Comparison of ENCODE assay signal across 1 cellular context in genomic region chr9:137369911-137370630, GRCh38.
TF ChIP-seq lines count a peak whose summit lies in the region.

No MANE protein-coding gene starts in this region.

TF ChIP-seq in H1, 55 proteins besides CTCF, POLR2A, EP300 and RAD21:
- TF ChIP-seq SP2 (IDR thresholded peaks at IDR 0.05; ENCODE audit: low read length) (no peak), TAF1 (IDR thresholded peaks at IDR 0.05; ENCODE audit: low read depth, low read length) (no peak), SIX5 (IDR thresholded peaks at IDR 0.05; ENCODE audit: low read depth, low read length) (no peak), POLR2AphosphoS5 (IDR thresholded peaks at IDR 0.05; ENCODE audit: low read depth, low read length) (no peak), CTBP2 (IDR thresholded peaks at IDR 0.05; ENCODE audit: borderline replicate concordance, insufficient read depth, insufficient read length, low read length) (no peak), CHD1 (IDR thresholded peaks at IDR 0.05; ENCODE audit: low read depth, low read length) (no peak), SP4 (IDR thresholded peaks at IDR 0.05; ENCODE audit: low read length) (no peak), CBX8 (IDR thresholded peaks at IDR 0.05; ENCODE audit: borderline replicate concordance, low read depth, low read length) (no peak), CEBPB (IDR thresholded peaks at IDR 0.05; ENCODE audit: low read depth, low read length) (no peak)
- TF ChIP-seq, protein P1, sequence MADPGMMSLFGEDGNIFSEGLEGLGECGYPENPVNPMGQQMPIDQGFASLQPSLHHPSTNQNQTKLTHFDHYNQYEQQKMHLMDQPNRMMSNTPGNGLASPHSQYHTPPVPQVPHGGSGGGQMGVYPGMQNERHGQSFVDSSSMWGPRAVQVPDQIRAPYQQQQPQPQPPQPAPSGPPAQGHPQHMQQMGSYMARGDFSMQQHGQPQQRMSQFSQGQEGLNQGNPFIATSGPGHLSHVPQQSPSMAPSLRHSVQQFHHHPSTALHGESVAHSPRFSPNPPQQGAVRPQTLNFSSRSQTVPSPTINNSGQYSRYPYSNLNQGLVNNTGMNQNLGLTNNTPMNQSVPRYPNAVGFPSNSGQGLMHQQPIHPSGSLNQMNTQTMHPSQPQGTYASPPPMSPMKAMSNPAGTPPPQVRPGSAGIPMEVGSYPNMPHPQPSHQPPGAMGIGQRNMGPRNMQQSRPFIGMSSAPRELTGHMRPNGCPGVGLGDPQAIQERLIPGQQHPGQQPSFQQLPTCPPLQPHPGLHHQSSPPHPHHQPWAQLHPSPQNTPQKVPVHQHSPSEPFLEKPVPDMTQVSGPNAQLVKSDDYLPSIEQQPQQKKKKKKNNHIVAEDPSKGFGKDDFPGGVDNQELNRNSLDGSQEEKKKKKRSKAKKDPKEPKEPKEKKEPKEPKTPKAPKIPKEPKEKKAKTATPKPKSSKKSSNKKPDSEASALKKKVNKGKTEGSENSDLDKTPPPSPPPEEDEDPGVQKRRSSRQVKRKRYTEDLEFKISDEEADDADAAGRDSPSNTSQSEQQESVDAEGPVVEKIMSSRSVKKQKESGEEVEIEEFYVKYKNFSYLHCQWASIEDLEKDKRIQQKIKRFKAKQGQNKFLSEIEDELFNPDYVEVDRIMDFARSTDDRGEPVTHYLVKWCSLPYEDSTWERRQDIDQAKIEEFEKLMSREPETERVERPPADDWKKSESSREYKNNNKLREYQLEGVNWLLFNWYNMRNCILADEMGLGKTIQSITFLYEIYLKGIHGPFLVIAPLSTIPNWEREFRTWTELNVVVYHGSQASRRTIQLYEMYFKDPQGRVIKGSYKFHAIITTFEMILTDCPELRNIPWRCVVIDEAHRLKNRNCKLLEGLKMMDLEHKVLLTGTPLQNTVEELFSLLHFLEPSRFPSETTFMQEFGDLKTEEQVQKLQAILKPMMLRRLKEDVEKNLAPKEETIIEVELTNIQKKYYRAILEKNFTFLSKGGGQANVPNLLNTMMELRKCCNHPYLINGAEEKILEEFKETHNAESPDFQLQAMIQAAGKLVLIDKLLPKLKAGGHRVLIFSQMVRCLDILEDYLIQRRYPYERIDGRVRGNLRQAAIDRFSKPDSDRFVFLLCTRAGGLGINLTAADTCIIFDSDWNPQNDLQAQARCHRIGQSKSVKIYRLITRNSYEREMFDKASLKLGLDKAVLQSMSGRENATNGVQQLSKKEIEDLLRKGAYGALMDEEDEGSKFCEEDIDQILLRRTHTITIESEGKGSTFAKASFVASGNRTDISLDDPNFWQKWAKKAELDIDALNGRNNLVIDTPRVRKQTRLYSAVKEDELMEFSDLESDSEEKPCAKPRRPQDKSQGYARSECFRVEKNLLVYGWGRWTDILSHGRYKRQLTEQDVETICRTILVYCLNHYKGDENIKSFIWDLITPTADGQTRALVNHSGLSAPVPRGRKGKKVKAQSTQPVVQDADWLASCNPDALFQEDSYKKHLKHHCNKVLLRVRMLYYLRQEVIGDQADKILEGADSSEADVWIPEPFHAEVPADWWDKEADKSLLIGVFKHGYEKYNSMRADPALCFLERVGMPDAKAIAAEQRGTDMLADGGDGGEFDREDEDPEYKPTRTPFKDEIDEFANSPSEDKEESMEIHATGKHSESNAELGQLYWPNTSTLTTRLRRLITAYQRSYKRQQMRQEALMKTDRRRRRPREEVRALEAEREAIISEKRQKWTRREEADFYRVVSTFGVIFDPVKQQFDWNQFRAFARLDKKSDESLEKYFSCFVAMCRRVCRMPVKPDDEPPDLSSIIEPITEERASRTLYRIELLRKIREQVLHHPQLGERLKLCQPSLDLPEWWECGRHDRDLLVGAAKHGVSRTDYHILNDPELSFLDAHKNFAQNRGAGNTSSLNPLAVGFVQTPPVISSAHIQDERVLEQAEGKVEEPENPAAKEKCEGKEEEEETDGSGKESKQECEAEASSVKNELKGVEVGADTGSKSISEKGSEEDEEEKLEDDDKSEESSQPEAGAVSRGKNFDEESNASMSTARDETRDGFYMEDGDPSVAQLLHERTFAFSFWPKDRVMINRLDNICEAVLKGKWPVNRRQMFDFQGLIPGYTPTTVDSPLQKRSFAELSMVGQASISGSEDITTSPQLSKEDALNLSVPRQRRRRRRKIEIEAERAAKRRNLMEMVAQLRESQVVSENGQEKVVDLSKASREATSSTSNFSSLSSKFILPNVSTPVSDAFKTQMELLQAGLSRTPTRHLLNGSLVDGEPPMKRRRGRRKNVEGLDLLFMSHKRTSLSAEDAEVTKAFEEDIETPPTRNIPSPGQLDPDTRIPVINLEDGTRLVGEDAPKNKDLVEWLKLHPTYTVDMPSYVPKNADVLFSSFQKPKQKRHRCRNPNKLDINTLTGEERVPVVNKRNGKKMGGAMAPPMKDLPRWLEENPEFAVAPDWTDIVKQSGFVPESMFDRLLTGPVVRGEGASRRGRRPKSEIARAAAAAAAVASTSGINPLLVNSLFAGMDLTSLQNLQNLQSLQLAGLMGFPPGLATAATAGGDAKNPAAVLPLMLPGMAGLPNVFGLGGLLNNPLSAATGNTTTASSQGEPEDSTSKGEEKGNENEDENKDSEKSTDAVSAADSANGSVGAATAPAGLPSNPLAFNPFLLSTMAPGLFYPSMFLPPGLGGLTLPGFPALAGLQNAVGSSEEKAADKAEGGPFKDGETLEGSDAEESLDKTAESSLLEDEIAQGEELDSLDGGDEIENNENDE (IDR thresholded peaks at IDR 0.05; ENCODE audit: insufficient replicate concordance, low read length), result no peak
